ENCODE assay signal across 18 cellular contexts in the genomic region with DNA sequence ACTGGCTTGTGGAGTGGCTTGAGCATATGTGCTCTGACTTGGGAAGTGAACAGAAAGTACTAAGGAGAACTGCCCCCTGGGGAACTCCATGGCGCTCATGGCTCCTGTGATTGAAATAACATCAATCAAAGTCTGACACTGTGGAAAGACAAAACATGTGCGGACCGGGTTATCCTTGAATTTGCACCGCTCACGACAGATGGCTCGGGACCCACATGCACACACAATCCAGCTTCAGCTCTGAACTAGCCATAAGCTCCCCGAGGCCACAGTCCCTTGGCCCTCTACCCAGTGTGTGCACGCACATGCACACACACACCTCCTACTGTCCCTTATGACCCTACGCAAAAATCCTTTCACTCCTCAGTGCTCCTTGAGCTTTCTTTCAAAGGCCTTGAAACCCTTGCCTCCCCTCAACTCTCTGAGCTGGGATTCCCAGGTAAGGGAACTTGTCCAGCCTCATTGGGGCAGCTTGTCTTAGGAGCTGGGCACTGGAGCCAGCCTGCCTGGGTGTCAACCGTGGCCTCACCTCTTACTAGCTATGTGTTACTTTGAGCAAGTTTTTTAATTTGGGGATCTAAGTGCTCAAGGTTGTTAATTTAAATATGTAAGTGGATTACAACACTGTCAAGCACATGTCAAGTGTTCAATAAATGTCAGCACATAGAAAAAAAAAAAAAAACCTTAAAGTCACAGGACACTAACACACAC. TPM values are rescaled to one million over a fixed set of nuclear protein-coding genes. Genes with fewer than 3 reads are reported as not detected.
A peak's percentile ranks its signal among the peaks of the same experiment; 100 is the strongest.
DNase-seq lines count a peak whose midpoint lies in the region; ATAC-seq, FAIRE-seq and TF ChIP-seq lines count a peak whose summit lies in the region.
"Had no signal": no experiment of that assay in that cellular context is flagged by ENCODE, and none has a peak within 500 bp of the region (broad histone marks: within the 10 kb centered on the region; RNA-seq: fewer than 3 reads in every experiment).

No MANE protein-coding gene starts in this region.

- H3K27me3 Mint-ChIP-seq in activated naive CD8-positive, alpha-beta T cell, result no peaks in the 10 kb centered on the region
- H3K27me3 Mint-ChIP-seq in activated naive CD8-positive, alpha-beta T cell treated with anti-CD3 and anti-CD28 coated beads, Interleukin-2, amount 50 U/mL, for 24 hours, result no peaks in the 10 kb centered on the region

- H3K79me2 ChIP-seq in H1 (ENCODE audit: control insufficient read depth in 1 of 2, insufficient read depth in 2 of 2, low read length in 2 of 2), result no peaks in the 10 kb centered on the region

- H3K4me1 Mint-ChIP-seq in activated naive CD8-positive, alpha-beta T cell (ENCODE audit: low read depth), result peaks cover 61% of the 10 kb centered on the region
- peaks cover 60% of the 10 kb centered on the region for H3K4me1 Mint-ChIP-seq in activated naive CD8-positive, alpha-beta T cell treated with anti-CD3 and anti-CD28 coated beads, Interleukin-2, amount 50 U/mL, for 24 hours

- peak overlapping the region; percentile 80 for H3K27ac Mint-ChIP-seq in activated naive CD8-positive, alpha-beta T cell
- no peak overlapping the region for H3K27ac Mint-ChIP-seq in activated naive CD8-positive, alpha-beta T cell treated with anti-CD3 and anti-CD28 coated beads, Interleukin-2, amount 50 U/mL, for 24 hours

- no peak overlapping the region for H4K5ac ChIP-seq in H1 (ENCODE audit: insufficient read length, low read depth, low read length)

- CTCF ChIA-PET in H1 (lab: Charles Lee; ENCODE audit: partially characterized antibody), result interaction anchor here (0.6 to 4.6 kb wide), 13 partner anchors 11 to 120 kb away, joined by 3 to 40 read pairs (median 6); no protein-coding TSS in a partner anchor

- H3K9me3 Mint-ChIP-seq in activated naive CD8-positive, alpha-beta T cell (ENCODE audit: low read depth), result no peaks in the 10 kb centered on the region
- no peaks in the 10 kb centered on the region for H3K9me3 Mint-ChIP-seq in activated naive CD8-positive, alpha-beta T cell treated with anti-CD3 and anti-CD28 coated beads, Interleukin-2, amount 50 U/mL, for 24 hours

- 89% methylated on average over 10 of the region's 10 CpGs; no CpG with 5 or more reads in 1 of the 2 experiments for WGBS in H1 (ENCODE audit: extremely low coverage in 1 of 2, insufficient coverage in 1 of 2, insufficient read length in 1 of 2, insufficient replicate concordance in 2 of 2, low coverage in 1 of 2, low lambda C conversion rate in 2 of 2, missing lambda C conversion rate in 1 of 2), 2 experiments

- no peak overlapping the region for H2BK120ac ChIP-seq in H1 (replicated peaks; ENCODE audit: low read depth, low read length)

- H3K4me3 Mint-ChIP-seq in activated naive CD8-positive, alpha-beta T cell, result peak overlapping the region; percentile 14
- no peak overlapping the region for H3K4me3 Mint-ChIP-seq in activated naive CD8-positive, alpha-beta T cell treated with anti-CD3 and anti-CD28 coated beads, Interleukin-2, amount 50 U/mL, for 24 hours

- TF ChIP-seq EP300 in H1 (IDR thresholded peaks at IDR 0.05; ENCODE audit: borderline replicate concordance in 1 of 2, low read depth in 2 of 2, low read length in 2 of 2), result no peak

- no peak overlapping the region for H2BK20ac ChIP-seq in H1 (ENCODE audit: low read length)

- no peak overlapping the region for H2BK12ac ChIP-seq in H1 (ENCODE audit: low read depth, low read length)

- in situ Hi-C loops in G401 (cut with HindIII; ENCODE audit: low sequenced_read_pairs), result no loop called here

- 0 out of 2 replicates have a peak overlapping the region, but pooled peaks have one; percentile 17 for H2AFZ ChIP-seq in H1 (ENCODE audit: low read length)

- H3K36me3 Mint-ChIP-seq in activated naive CD8-positive, alpha-beta T cell, result no peaks in the 10 kb centered on the region
- no peaks in the 10 kb centered on the region for H3K36me3 Mint-ChIP-seq in activated naive CD8-positive, alpha-beta T cell treated with anti-CD3 and anti-CD28 coated beads, Interleukin-2, amount 50 U/mL, for 24 hours (ENCODE audit: low read depth)

- H3K18ac ChIP-seq in H1 (ENCODE audit: extremely low read depth, low read length), result no peak overlapping the region

- H3K36me3 ChIP-seq in H1 (ENCODE audit: control insufficient read depth in 2 of 4, insufficient read depth in 4 of 4, low read length in 3 of 4) (no peaks in the 10 kb centered on the region), upper lobe of right lung (no peaks in the 10 kb centered on the region)
- H3K36me3 ChIP-seq: neutrophil, tibial nerve had no signal

- intact Hi-C loops in upper lobe of right lung (cut with DNase I), result no loop called here

- H3K4me3 ChIP-seq in H1 (ENCODE audit: extremely low read depth in 1 of 4, insufficient read depth in 2 of 4, low read depth in 3 of 4, low read length in 4 of 4), result no peak overlapping the region
- H3K4me3 ChIP-seq in upper lobe of right lung, result no peak overlapping the region

- 0 out of 2 replicates have a peak, but pooled peaks cover 4% of the 10 kb centered on the region for H3K23me2 ChIP-seq in H1 (ENCODE audit: low read depth, low read length)

- no peak overlapping the region for H3K4ac ChIP-seq in H1 (replicated peaks; ENCODE audit: insufficient read length, low read depth, low read length)

- no peaks in the 10 kb centered on the region for H4K20me1 ChIP-seq in H1 (replicated peaks in 1 of 2; ENCODE audit: control insufficient read depth in 1 of 2, insufficient read depth in 2 of 2, low read length in 2 of 2)

- H3K14ac ChIP-seq in H1 (ENCODE audit: insufficient read length), result no peak overlapping the region

- peaks cover 0 to 8% (median 4%) of the 10 kb centered on the region in 4 experiments; a peak in 5 of 7 replicates for H3K4me1 ChIP-seq in H1 (replicated peaks in 1 of 4; ENCODE audit: control insufficient read depth in 3 of 4, insufficient read depth in 4 of 4, low read length in 3 of 4)
- H3K4me1 ChIP-seq in upper lobe of right lung, result peaks cover 31% of the 10 kb centered on the region

- no peak for TF ChIP-seq RAD21 in H1 (IDR thresholded peaks at IDR 0.05 in 1 of 2, conservative IDR thresholded peaks at IDR 0.05 in 1 of 2; ENCODE audit: low read depth in 2 of 2, low read length in 2 of 2)

- no peak for TF ChIP-seq POLR2A in H1 (IDR thresholded peaks at IDR 0.05; ENCODE audit: control extremely low read depth in 1 of 2, low read depth in 2 of 2, low read length in 2 of 2)

- no peak overlapping the region for H2BK5ac ChIP-seq in H1 (ENCODE audit: low read depth, low read length)

- no peak overlapping the region for H3K23ac ChIP-seq in H1 (ENCODE audit: insufficient read length)

- no peak for ATAC-seq in activated naive CD8-positive, alpha-beta T cell treated with anti-CD3 and anti-CD28 coated beads, Interleukin-2, amount 50 U/mL, for 24 hours
- ATAC-seq in upper lobe of right lung (peak; percentile 48), GM19463 (IDR thresholded peaks at IDR 0.05; ENCODE audit: unreplicated experiment) (no peak)

- no peak overlapping the region for H3K56ac ChIP-seq in H1 (replicated peaks; ENCODE audit: insufficient read length, low read depth, low read length)

- H4K91ac ChIP-seq in H1 (replicated peaks; ENCODE audit: insufficient read length, low read length), result peak overlapping the region; percentile 66

- no peak for FAIRE-seq in H1 (lab: Jason Lieb, UNC)
- FAIRE-seq: endometrium, H54 had no signal

- POLR2A ChIA-PET in H1 (lab: Charles Lee; ENCODE audit: partially characterized antibody), result interaction anchor here (0.5 to 3.0 kb wide), 2 partner anchors 40 to 43 kb away, joined by 4 to 13 read pairs; partner anchors contain the start of gene MRPS5

- no peak overlapping the region for H4K8ac ChIP-seq in H1 (ENCODE audit: extremely low read depth, insufficient read depth, low read length)

- H3K27ac ChIP-seq in H1 (ENCODE audit: low read depth, low read length) (no peak overlapping the region), upper lobe of right lung (no peak overlapping the region)
- H3K27ac ChIP-seq: neutrophil had no signal

- H3K79me1 ChIP-seq in H1 (ENCODE audit: low read depth, low read length), result no peaks in the 10 kb centered on the region

- peak overlapping the region; percentile 58; the same call in 1 of the 2 replicates for H2AK5ac ChIP-seq in H1 (ENCODE audit: low read depth, low read length)

- H3K4me2 ChIP-seq in H1 (ENCODE audit: insufficient read depth in 1 of 2, low read depth in 2 of 2, low read length in 2 of 2), result peak overlapping the region in 1 of 2 experiments; percentile 10; a peak in 1 of 4 replicates

- peaks cover 0 to 22% of the 10 kb centered on the region in 2 experiments; a peak in 2 of 4 replicates for H3K9me3 ChIP-seq in H1 (ENCODE audit: insufficient read depth in 2 of 2, low read depth in 1 of 2, low read length in 1 of 2)
- H3K9me3 ChIP-seq in upper lobe of right lung, result no peaks in the 10 kb centered on the region
- H3K9me3 ChIP-seq: neutrophil, tibial nerve had no signal

- H3K27me3 ChIP-seq in H1 (replicated peaks in 1 of 4; ENCODE audit: control insufficient read depth in 3 of 4, extremely low read depth in 1 of 4, insufficient read depth in 3 of 4, low read length in 3 of 4) (peaks cover 0 to 15% (median 12%) of the 10 kb centered on the region in 4 experiments; a peak in 4 of 7 replicates), upper lobe of right lung (no peaks in the 10 kb centered on the region)

- no peak for TF ChIP-seq CTCF in H1 (IDR thresholded peaks at IDR 0.05; ENCODE audit: control extremely low read depth in 1 of 3, insufficient read depth in 1 of 3, low read depth in 1 of 3, low read length in 3 of 3)
- TF ChIP-seq CTCF in upper lobe of right lung (IDR thresholded peaks at IDR 0.05), result no peak

- no peak overlapping the region for H3K9ac ChIP-seq in H1 (replicated peaks in 1 of 4; ENCODE audit: extremely low read depth in 1 of 4, low read depth in 3 of 4, low read length in 3 of 4)

- no peak for DNase-seq in activated naive CD8-positive, alpha-beta T cell treated with anti-CD3 and anti-CD28 coated beads, Interleukin-2, amount 50 U/mL, for 24 hours
- DNase-seq in NCI-H69 (lab: John Stamatoyannopoulos, UW), result peak; percentile 12
- no peak for DNase-seq in H1 (ENCODE audit: low read depth in 1 of 2, low spot score in 2 of 2)
- DNase-seq in upper lobe of right lung, result no peak
- no peak for DNase-seq in germinal center (ENCODE audit: low spot score)
- no peak for DNase-seq in G401 (ENCODE audit: low spot score)
- DNase-seq: central memory CD4-positive, alpha-beta T cell; DMS153; foreskin fibroblast; mesenchymal stem cell; NCI-H2227 treated with DMSO at 0.1 percent for 48 hours; right cardiac atrium had no signal

- H2BK15ac ChIP-seq in H1 (ENCODE audit: low read length), result 0 out of 2 replicates have a peak overlapping the region, but pooled peaks have one; percentile 18

RNA-seq across cellular contexts. Expression of gene MRPS5, which starts 43.6 kb away (rescaled TPM):
- total RNA-seq in H1 (2021; fragmentation: NEBNext Ultra II Directional; extraction: Animal tissue kit (Norgen Biotek cat#: 25700)), result 52.8 and 53.0 TPM in 2 replicates
- polyA plus RNA-seq in H1 (2011; rRNA removed), result 36.7 and 38.3 TPM in 2 replicates
- 46.5 TPM for polyA plus RNA-seq in H1 (2011; cell fraction: cytosol; rRNA removed)
- 51.5 TPM for polyA plus RNA-seq in H1 (2011; cell fraction: nucleus; rRNA removed)
- polyA plus RNA-seq in H1 (2012, experiment 1 of 2), result 50.1 to 55.1 TPM (median 50.5 TPM) in 4 replicates
- 28.5 TPM for polyA plus RNA-seq in H1 (2012, experiment 2 of 2)
- 48.3 TPM for polyA plus RNA-seq in H1 (2013, experiment 1 of 2)
- 45.4 TPM for polyA plus RNA-seq in H1 (2013, experiment 2 of 2)
- polyA minus RNA-seq in H1 (2011; rRNA and poly(A)+ RNA removed), result 28.4 and 32.0 TPM in 2 replicates
- 19.7 TPM for polyA minus RNA-seq in H1 (2011; cell fraction: cytosol; rRNA and poly(A)+ RNA removed)
- polyA minus RNA-seq in H1 (2011; cell fraction: nucleus; rRNA and poly(A)+ RNA removed), result 35.6 TPM
- total RNA-seq in upper lobe of right lung, result 55.2 TPM
- total RNA-seq in G401 (2014; rRNA removed; shearing (Covaris generic)), result 76.7 and 85.7 TPM in 2 replicates

RNA-seq across cellular contexts. Expression of gene MAL, which starts 52.5 kb away (rescaled TPM):
- total RNA-seq in H1 (2021; fragmentation: NEBNext Ultra II Directional; extraction: Animal tissue kit (Norgen Biotek cat#: 25700)), result not detected in 2 replicates
- not detected in 2 replicates for polyA plus RNA-seq in H1 (2011; rRNA removed)
- not detected for polyA plus RNA-seq in H1 (2011; cell fraction: cytosol; rRNA removed)
- polyA plus RNA-seq in H1 (2011; cell fraction: nucleus; rRNA removed), result not detected
- not detected in 4 replicates for polyA plus RNA-seq in H1 (2012, experiment 1 of 2)
- polyA plus RNA-seq in H1 (2012, experiment 2 of 2), result not detected
- polyA plus RNA-seq in H1 (2013, experiment 1 of 2), result 0.22 TPM
- polyA plus RNA-seq in H1 (2013, experiment 2 of 2), result 0.33 TPM
- polyA minus RNA-seq in H1 (2011; rRNA and poly(A)+ RNA removed), result not detected in 2 replicates
- not detected for polyA minus RNA-seq in H1 (2011; cell fraction: cytosol; rRNA and poly(A)+ RNA removed)
- polyA minus RNA-seq in H1 (2011; cell fraction: nucleus; rRNA and poly(A)+ RNA removed), result not detected
- 21.2 TPM for total RNA-seq in upper lobe of right lung
- not detected in 2 replicates for total RNA-seq in G401 (2014; rRNA removed; shearing (Covaris generic))

Comparison
In these comparisons a context has a peak if more than half of its experiments do, and no peak if none do; other contexts are left out.
1. RNA of gene MAL, which starts 52.5 kb away (total RNA-seq): 21.2 TPM in upper lobe of right lung (single experiment); not detected in H1 and not detected in G401; every median in the first group is over 10 times any median in the second.